Comparison of ENCODE assay signal across 14 cellular contexts in genomic region chr19:55266404-55266803, GRCh38. TPM values are rescaled to one million over a fixed set of nuclear protein-coding genes. Genes with fewer than 3 reads are reported as not detected.
DNase-seq lines count a peak whose midpoint lies in the region; ATAC-seq, FAIRE-seq and TF ChIP-seq lines count a peak whose summit lies in the region.
"Had no signal": no experiment of that assay in that cellular context is flagged by ENCODE, and none has a peak within 500 bp of the region (broad histone marks: within the 10 kb centered on the region; RNA-seq: fewer than 3 reads in every experiment).

No MANE protein-coding gene starts in this region.

- TF ChIP-seq RAD21 in K562 (CRISPR knock-in tag; conservative IDR thresholded peaks at IDR 0.05 in 1 of 2, IDR thresholded peaks at IDR 0.05 in 1 of 2) (no peak), SK-N-SH (IDR thresholded peaks at IDR 0.05; ENCODE audit: low read length) (no peak)

- no peak overlapping the region for H3K4me3 ChIP-seq in CD8-positive, alpha-beta memory T cell (ENCODE audit: low read length)
- H3K4me3 ChIP-seq in K562 (no peak overlapping the region), SK-N-SH (ENCODE audit: low read depth in 2 of 2, low read length in 1 of 2) (no peak overlapping the region)
- H3K4me3 ChIP-seq: SK-N-MC had no signal

- in situ Hi-C loops in K562 (cut with MboI), result no loop called here

- H3K36me3 Mint-ChIP-seq in CD8-positive, alpha-beta memory T cell, result peaks cover 6 to 35% (median 15%) of the 10 kb centered on the region in 3 donors
- peaks cover 26% of the 10 kb centered on the region for H3K36me3 Mint-ChIP-seq in Calu3 (ENCODE audit: insufficient read depth, unreplicated experiment)
- H3K36me3 Mint-ChIP-seq in neural crest cell (ENCODE audit: low read depth), result peaks cover 19% of the 10 kb centered on the region

- intact Hi-C loops in Calu3 (cut with micrococcal nuclease; ENCODE audit: unreplicated experiment) (no loop called here), K562 (cut with micrococcal nuclease) (no loop called here)

- ATAC-seq in K562, result no peak

- H4K20me1 ChIP-seq in K562 (replicated peaks; ENCODE audit: control insufficient read depth, insufficient read depth, low read length) (no peaks in the 10 kb centered on the region), SK-N-SH (ENCODE audit: insufficient read depth) (no peaks in the 10 kb centered on the region)

- no peak for TF ChIP-seq CTCF in Calu3 (IDR thresholded peaks at IDR 0.05; ENCODE audit: unreplicated experiment)
- no peak for TF ChIP-seq CTCF in K562 (IDR thresholded peaks at IDR 0.05 in 2 of 3, conservative IDR thresholded peaks at IDR 0.05 in 1 of 3; ENCODE audit: insufficient read depth in 2 of 3, low read depth in 1 of 3, low read length in 3 of 3)
- TF ChIP-seq CTCF in neural crest cell (conservative IDR thresholded peaks at IDR 0.05), result no peak
- no peak for TF ChIP-seq CTCF in SK-N-SH (IDR thresholded peaks at IDR 0.05)

- peaks cover 6 to 8% (median 6%) of the 10 kb centered on the region in 3 donors for H3K4me1 Mint-ChIP-seq in CD8-positive, alpha-beta memory T cell
- no peaks in the 10 kb centered on the region for H3K4me1 Mint-ChIP-seq in Calu3 (ENCODE audit: low read depth, unreplicated experiment)
- peaks cover 5% of the 10 kb centered on the region for H3K4me1 Mint-ChIP-seq in neural crest cell

- H3K4me2 ChIP-seq in K562 (ENCODE audit: insufficient read depth, low read length) (no peak overlapping the region), SK-N-SH (no peak overlapping the region)

- H3K9me1 ChIP-seq in K562 (ENCODE audit: control insufficient read depth, insufficient read depth, low read length), result no peaks in the 10 kb centered on the region

- no peaks in the 10 kb centered on the region for H3K27me3 Mint-ChIP-seq in CD8-positive, alpha-beta memory T cell
- H3K27me3 Mint-ChIP-seq in Calu3 (ENCODE audit: unreplicated experiment), result no peaks in the 10 kb centered on the region
- H3K27me3 Mint-ChIP-seq in neural crest cell (ENCODE audit: low read depth), result no peaks in the 10 kb centered on the region
- H3K27me3 Mint-ChIP-seq: IgD-negative memory B cell had no signal

- H3K27ac Mint-ChIP-seq in CD8-positive, alpha-beta memory T cell, result peak overlapping the region in 5 of 8 donors; percentile 8 to 88 (median 70)
- H3K27ac Mint-ChIP-seq in Calu3 (ENCODE audit: unreplicated experiment) (peak overlapping the region; percentile 7), neural crest cell (ENCODE audit: unreplicated experiment) (no peak overlapping the region)
- H3K27ac Mint-ChIP-seq: IgD-negative memory B cell had no signal

- H3K79me2 ChIP-seq in K562 (ENCODE audit: control insufficient read depth, insufficient read depth, low read length) (0 out of 3 replicates have a peak, but pooled peaks cover 4% of the 10 kb centered on the region), SK-N-SH (ENCODE audit: insufficient read depth) (no peaks in the 10 kb centered on the region; the same call in 1 of the 2 replicates)

- H3K9me2 ChIP-seq in SK-N-SH, result no peaks in the 10 kb centered on the region

- H2AFZ ChIP-seq in K562 (ENCODE audit: low read depth, low read length) (no peak overlapping the region), SK-N-SH (ENCODE audit: low read depth) (no peak overlapping the region)

- no peaks in the 10 kb centered on the region for H3K4me1 ChIP-seq in CD8-positive, alpha-beta memory T cell (ENCODE audit: insufficient read depth, low read length)
- H3K4me1 ChIP-seq in K562 (replicated peaks in 1 of 2; ENCODE audit: control insufficient read depth in 2 of 2, insufficient read depth in 2 of 2, low read length in 2 of 2) (peaks cover 10 to 32% of the 10 kb centered on the region in 2 experiments; a peak in 4 of 5 replicates), SK-N-SH (ENCODE audit: control insufficient read depth in 1 of 2, insufficient read depth in 2 of 2, low read depth in 1 of 2, low read length in 1 of 2) (no peaks in the 10 kb centered on the region)

- no peak overlapping the region for H3K27ac ChIP-seq in CD8-positive, alpha-beta memory T cell (ENCODE audit: low read depth, low read length)
- no peak overlapping the region for H3K27ac ChIP-seq in K562 (ENCODE audit: extremely low read depth, low read depth, low read length)
- H3K27ac ChIP-seq in SK-N-SH (ENCODE audit: low read depth in 2 of 2, low read length in 1 of 2), result no peak overlapping the region
- H3K27ac ChIP-seq: SK-N-MC had no signal

- CTCF ChIA-PET in CD8-positive, alpha-beta memory T cell (lab: Charles Lee), result no interaction called here
- CTCF ChIA-PET in Calu3 (lab: Charles Lee), result no interaction called here
- CTCF ChIA-PET in K562 (lab: Yijun Ruan, JAX; ENCODE audit: low intra/inter-chr PET ratio), result no interaction called here
- CTCF ChIA-PET in SK-N-SH (lab: Yijun Ruan, JAX), result no interaction called here

- no peaks in the 10 kb centered on the region for H3K27me3 ChIP-seq in CD8-positive, alpha-beta memory T cell (ENCODE audit: insufficient read depth, low read length, poor library complexity, severe bottlenecking)
- H3K27me3 ChIP-seq in K562 (ENCODE audit: control insufficient read depth in 2 of 2, insufficient read depth in 2 of 2, low read length in 2 of 2), result no peaks in the 10 kb centered on the region
- no peaks in the 10 kb centered on the region for H3K27me3 ChIP-seq in SK-N-SH (ENCODE audit: insufficient read depth)

- no peaks in the 10 kb centered on the region for H3K36me3 ChIP-seq in CD8-positive, alpha-beta memory T cell (ENCODE audit: insufficient read depth, low read length)
- H3K36me3 ChIP-seq in K562 (ENCODE audit: control insufficient read depth, insufficient read depth, low read length), result peaks cover 15% of the 10 kb centered on the region; the same call in 2 of the 3 replicates
- peaks cover 2 to 4% of the 10 kb centered on the region in 2 experiments for H3K36me3 ChIP-seq in SK-N-SH (replicated peaks in 1 of 2; ENCODE audit: control insufficient read depth in 1 of 2, insufficient read depth in 2 of 2, low read length in 1 of 2)

- H3K9me3 ChIP-seq in CD8-positive, alpha-beta memory T cell (ENCODE audit: low read length), result no peaks in the 10 kb centered on the region
- H3K9me3 ChIP-seq in K562 (replicated peaks; ENCODE audit: control insufficient read depth, insufficient read depth, low read depth, low read length) (peaks cover 3% of the 10 kb centered on the region; the same call in 1 of the 2 replicates), SK-N-SH (no peaks in the 10 kb centered on the region)

- BruUV-seq in Calu3 (replicated peaks; lab: Mats Ljungman, UMichigan), result no TSS peak
- BruUV-seq in K562 (replicated peaks; lab: Mats Ljungman, UMichigan), result no TSS peak

- H3K9ac ChIP-seq in K562 (ENCODE audit: insufficient read depth in 1 of 2, low read depth in 2 of 2, low read length in 2 of 2) (no peak overlapping the region), SK-N-SH (no peak overlapping the region)

- no peaks in the 10 kb centered on the region for H3F3A ChIP-seq in SK-N-SH (replicated peaks; ENCODE audit: insufficient read depth)

- no peak for TF ChIP-seq EP300 in K562 (IDR thresholded peaks at IDR 0.05; ENCODE audit: low read length)
- TF ChIP-seq EP300 in SK-N-SH (IDR thresholded peaks at IDR 0.05; ENCODE audit: borderline replicate concordance in 1 of 2, low read depth in 1 of 2, low read length in 1 of 2), result no peak

- no peak for TF ChIP-seq POLR2A in K562 (conservative IDR thresholded peaks at IDR 0.05)

- no peak overlapping the region for H3K4me3 Mint-ChIP-seq in CD8-positive, alpha-beta memory T cell
- H3K4me3 Mint-ChIP-seq in Calu3 (ENCODE audit: low read depth, unreplicated experiment), result no peak overlapping the region
- peak overlapping the region; percentile 23 for H3K4me3 Mint-ChIP-seq in neural crest cell
- H3K4me3 Mint-ChIP-seq: IgD-negative memory B cell had no signal

- no peak for DNase-seq in CD8-positive, alpha-beta memory T cell
- DNase-seq in Calu3 (no peak), K562 (ENCODE audit: extremely low read depth in 1 of 4, low spot score in 3 of 4) (no peak), neural crest cell (ENCODE audit: low read depth, low spot score) (no peak), NCI-H2107 treated with DMSO at 0.1 percent for 48 hours (lab: John Stamatoyannopoulos, UW; ENCODE audit: unreplicated experiment) (no peak), SK-N-SH (no peak), mesenteric fat pad (ENCODE audit: low spot score) (no peak)
- DNase-seq: NCI-H187, NCI-H446, NCI-H69, Right ventricle myocardium superior had no signal

- 100% methylated on average over 3 of the region's 3 CpGs for WGBS in K562 (ENCODE audit: insufficient coverage, low coverage, missing lambda C conversion rate)
- 95% methylated on average over 3 of the region's 3 CpGs for WGBS in SK-N-SH (ENCODE audit: low lambda C conversion rate)

- FAIRE-seq in K562 (lab: Jason Lieb, UNC), result peak; percentile 75
- FAIRE-seq: RCC 7860 had no signal

- peaks cover 0 to 3% (median 0%) of the 10 kb centered on the region in 5 donors for H3K9me3 Mint-ChIP-seq in CD8-positive, alpha-beta memory T cell
- H3K9me3 Mint-ChIP-seq in Calu3 (ENCODE audit: low read depth, unreplicated experiment) (peaks cover 7% of the 10 kb centered on the region), neural crest cell (peaks cover 7% of the 10 kb centered on the region)

- POLR2A ChIA-PET in CD8-positive, alpha-beta memory T cell (lab: Charles Lee), result no interaction called here
- POLR2A ChIA-PET in K562 (lab: Yijun Ruan, JAX) (no interaction called here), SK-N-SH (lab: Yijun Ruan, JAX) (no interaction called here)

RNA-seq across cellular contexts. Expression of gene PPP6R1, which starts 7.6 kb away (rescaled TPM):
- total RNA-seq in CD8-positive, alpha-beta memory T cell, result 100 to 1,000 TPM; 216 to 225 TPM
- polyA plus RNA-seq in CD8-positive, alpha-beta memory T cell, result 143 TPM
- 126 and 132 TPM in 2 replicates for total RNA-seq in Calu3 (2022)
- total RNA-seq in K562 (2011; cell fraction: chromatin; rRNA removed; ENCODE audit: low replicate concordance), result 138 and 331 TPM in 2 replicates
- total RNA-seq in K562 (2011; cell fraction: nucleolus; rRNA removed), result 170 and 181 TPM in 2 replicates
- 119 and 126 TPM in 2 replicates for total RNA-seq in K562 (2011; cell fraction: nucleoplasm; rRNA removed)
- total RNA-seq in K562 (2014; rRNA removed), result 58.3 and 78.9 TPM in 2 replicates
- total RNA-seq in K562 (2014; rRNA removed; fragmentation: Illumina TruSeq; extraction: Trizol), result 25.5 and 28.1 TPM in 2 replicates
- 37.2 and 39.6 TPM in 2 replicates for total RNA-seq in K562 (2015; rRNA removed; fragmentation: Illumina TruSeq; extraction: Trizol)
- 115 and 135 TPM in 2 replicates for total RNA-seq in K562 (2021)
- polyA plus RNA-seq in K562 (2011; rRNA removed), result 37.0 and 59.5 TPM in 2 replicates
- polyA plus RNA-seq in K562 (2011; cell fraction: cytosol; rRNA removed), result 51.6 and 73.6 TPM in 2 replicates
- 101 and 109 TPM in 2 replicates for polyA plus RNA-seq in K562 (2011; cell fraction: nucleus; rRNA removed)
- 69.7 and 88.1 TPM in 2 replicates for polyA plus RNA-seq in K562 (2012)
- polyA plus RNA-seq in K562 (2014; fragmentation: Illumina TruSeq; extraction: Trizol), result 42.6 and 75.6 TPM in 2 replicates
- polyA plus RNA-seq in K562 (2014; fragmentation: Nextera tagmentation; extraction: Ambion mirVana), result under 1 TPM; 0.48 to 0.89 TPM
- polyA plus RNA-seq in K562 (2014; rRNA removed), result 72.9 and 82.6 TPM in 2 replicates
- 47.1 and 60.9 TPM in 2 replicates for polyA minus RNA-seq in K562 (2011; rRNA and poly(A)+ RNA removed)
- polyA minus RNA-seq in K562 (2011; cell fraction: cytosol; rRNA and poly(A)+ RNA removed), result 68.7 and 77.1 TPM in 2 replicates
- 31.9 and 52.0 TPM in 2 replicates for polyA minus RNA-seq in K562 (2011; cell fraction: nucleus; rRNA and poly(A)+ RNA removed)
- total RNA-seq in neural crest cell, result 71.2 and 73.1 TPM in 2 replicates
- polyA plus RNA-seq in SK-N-SH (2012; rRNA removed), result 44.9 and 47.8 TPM in 2 replicates
- 23.6 and 36.5 TPM in 2 replicates for polyA plus RNA-seq in SK-N-SH (2012; cell fraction: cytosol; rRNA removed)
- polyA plus RNA-seq in SK-N-SH (2012; cell fraction: nucleus; rRNA removed), result 89.2 and 89.5 TPM in 2 replicates
- 49.4 TPM for total RNA-seq in mesenteric fat pad

RNA-seq across cellular contexts. Expression of gene HSPBP1, which starts 13.5 kb away (rescaled TPM):
- total RNA-seq in CD8-positive, alpha-beta memory T cell, result 10 to 100 TPM; 82.9 to 84.1 TPM
- 46.4 TPM for polyA plus RNA-seq in CD8-positive, alpha-beta memory T cell
- 72.0 and 72.8 TPM in 2 replicates for total RNA-seq in Calu3 (2022)
- total RNA-seq in K562 (2011; cell fraction: chromatin; rRNA removed; ENCODE audit: low replicate concordance), result 1.8 and 7.4 TPM in 2 replicates
- 14.1 and 16.0 TPM in 2 replicates for total RNA-seq in K562 (2011; cell fraction: nucleolus; rRNA removed)
- 5.8 and 8.5 TPM in 2 replicates for total RNA-seq in K562 (2011; cell fraction: nucleoplasm; rRNA removed)
- total RNA-seq in K562 (2014; rRNA removed), result 54.6 and 63.3 TPM in 2 replicates
- total RNA-seq in K562 (2014; rRNA removed; fragmentation: Illumina TruSeq; extraction: Trizol), result 12.3 and 13.9 TPM in 2 replicates
- total RNA-seq in K562 (2015; rRNA removed; fragmentation: Illumina TruSeq; extraction: Trizol), result 38.7 and 41.3 TPM in 2 replicates
- total RNA-seq in K562 (2021), result 81.3 and 85.8 TPM in 2 replicates
- 20.6 and 30.4 TPM in 2 replicates for polyA plus RNA-seq in K562 (2011; rRNA removed)
- polyA plus RNA-seq in K562 (2011; cell fraction: cytosol; rRNA removed), result 38.3 and 103 TPM in 2 replicates
- 17.4 and 24.9 TPM in 2 replicates for polyA plus RNA-seq in K562 (2011; cell fraction: nucleus; rRNA removed)
- polyA plus RNA-seq in K562 (2012), result 67.2 and 80.0 TPM in 2 replicates
- 21.8 and 37.7 TPM in 2 replicates for polyA plus RNA-seq in K562 (2014; fragmentation: Illumina TruSeq; extraction: Trizol)
- 1 to 10 TPM in 1 of 2 experiments, under 1 TPM in 1; 0.83 to 1.5 TPM for polyA plus RNA-seq in K562 (2014; fragmentation: Nextera tagmentation; extraction: Ambion mirVana)
- polyA plus RNA-seq in K562 (2014; rRNA removed), result 59.0 and 62.3 TPM in 2 replicates
- 5.2 and 9.1 TPM in 2 replicates for polyA minus RNA-seq in K562 (2011; rRNA and poly(A)+ RNA removed)
- 23.1 and 31.8 TPM in 2 replicates for polyA minus RNA-seq in K562 (2011; cell fraction: cytosol; rRNA and poly(A)+ RNA removed)
- 6.2 and 6.8 TPM in 2 replicates for polyA minus RNA-seq in K562 (2011; cell fraction: nucleus; rRNA and poly(A)+ RNA removed)
- total RNA-seq in neural crest cell, result 53.8 and 54.7 TPM in 2 replicates
- polyA plus RNA-seq in SK-N-SH (2012; rRNA removed), result 51.7 and 55.4 TPM in 2 replicates
- polyA plus RNA-seq in SK-N-SH (2012; cell fraction: cytosol; rRNA removed), result 21.5 and 38.1 TPM in 2 replicates
- polyA plus RNA-seq in SK-N-SH (2012; cell fraction: nucleus; rRNA removed), result 42.7 and 50.6 TPM in 2 replicates
- total RNA-seq in mesenteric fat pad, result 20.2 TPM

RNA-seq across cellular contexts. Expression of gene BRSK1, which starts 17.4 kb away (rescaled TPM):
- total RNA-seq in CD8-positive, alpha-beta memory T cell, result 1 to 10 TPM; 4.1 to 5.7 TPM
- 0.82 TPM for polyA plus RNA-seq in CD8-positive, alpha-beta memory T cell
- total RNA-seq in Calu3 (2022) (3.4 and 3.8 TPM in 2 replicates), K562 (2014; rRNA removed) (3.8 and 5.0 TPM in 2 replicates), K562 (2014; rRNA removed; fragmentation: Illumina TruSeq; extraction: Trizol) (1.6 and 1.7 TPM in 2 replicates), K562 (2015; rRNA removed; fragmentation: Illumina TruSeq; extraction: Trizol) (1.3 and 1.7 TPM in 2 replicates), K562 (2021) (5.6 and 8.1 TPM in 2 replicates), neural crest cell (50.0 and 50.7 TPM in 2 replicates), mesenteric fat pad (1.2 TPM)
- total RNA-seq in K562 (2011; cell fraction: chromatin; rRNA removed; ENCODE audit: low replicate concordance), result 28.5 and 48.4 TPM in 2 replicates
- 21.7 and 25.3 TPM in 2 replicates for total RNA-seq in K562 (2011; cell fraction: nucleolus; rRNA removed)
- total RNA-seq in K562 (2011; cell fraction: nucleoplasm; rRNA removed), result 13.4 and 18.0 TPM in 2 replicates
- polyA plus RNA-seq in K562 (2011; rRNA removed) (3.5 and 3.6 TPM in 2 replicates), K562 (2014; fragmentation: Illumina TruSeq; extraction: Trizol) (4.3 and 4.5 TPM in 2 replicates), K562 (2014; fragmentation: Nextera tagmentation; extraction: Ambion mirVana) (not detected), K562 (2014; rRNA removed) (9.3 and 9.8 TPM in 2 replicates), SK-N-SH (2012; rRNA removed) (32.2 and 49.7 TPM in 2 replicates)
- polyA plus RNA-seq in K562 (2011; cell fraction: cytosol; rRNA removed), result 4.7 and 5.3 TPM in 2 replicates
- polyA plus RNA-seq in K562 (2011; cell fraction: nucleus; rRNA removed), result 46.8 and 66.1 TPM in 2 replicates
- 4.6 and 18.4 TPM in 2 replicates for polyA plus RNA-seq in K562 (2012)
- 1.7 and 2.2 TPM in 2 replicates for polyA minus RNA-seq in K562 (2011; rRNA and poly(A)+ RNA removed)
- polyA minus RNA-seq in K562 (2011; cell fraction: cytosol; rRNA and poly(A)+ RNA removed), result 1.1 and 2.1 TPM in 2 replicates
- polyA minus RNA-seq in K562 (2011; cell fraction: nucleus; rRNA and poly(A)+ RNA removed), result 7.0 and 11.6 TPM in 2 replicates
- polyA plus RNA-seq in SK-N-SH (2012; cell fraction: cytosol; rRNA removed), result 23.5 and 24.1 TPM in 2 replicates
- polyA plus RNA-seq in SK-N-SH (2012; cell fraction: nucleus; rRNA removed), result 150 and 318 TPM in 2 replicates

RNA-seq across cellular contexts. Expression of gene TMEM86B, which starts 37.8 kb away (rescaled TPM):
- total RNA-seq in CD8-positive, alpha-beta memory T cell, result 10 to 100 TPM in 1 of 2 experiments, 1 to 10 TPM in 1; 8.5 to 10.3 TPM
- polyA plus RNA-seq in CD8-positive, alpha-beta memory T cell, result 2.9 TPM
- total RNA-seq in Calu3 (2022) (14.3 and 14.7 TPM in 2 replicates), K562 (2014; rRNA removed) (3.9 and 4.6 TPM in 2 replicates), K562 (2014; rRNA removed; fragmentation: Illumina TruSeq; extraction: Trizol) (0.19 and 0.55 TPM in 2 replicates), K562 (2015; rRNA removed; fragmentation: Illumina TruSeq; extraction: Trizol) (2.1 TPM in 2 replicates), K562 (2021) (5.7 and 6.3 TPM in 2 replicates), neural crest cell (4.9 and 5.8 TPM in 2 replicates), mesenteric fat pad (1.6 TPM)
- total RNA-seq in K562 (2011; cell fraction: chromatin; rRNA removed; ENCODE audit: low replicate concordance), result 8.0 and 35.1 TPM in 2 replicates
- 26.1 and 32.9 TPM in 2 replicates for total RNA-seq in K562 (2011; cell fraction: nucleolus; rRNA removed)
- total RNA-seq in K562 (2011; cell fraction: nucleoplasm; rRNA removed), result 13.7 and 16.3 TPM in 2 replicates
- polyA plus RNA-seq in K562 (2011; rRNA removed) (1.3 and 3.2 TPM in 2 replicates), K562 (2014; fragmentation: Illumina TruSeq; extraction: Trizol) (2.2 and 5.1 TPM in 2 replicates), K562 (2014; fragmentation: Nextera tagmentation; extraction: Ambion mirVana) (under 1 TPM; 0.28 to 0.41 TPM), K562 (2014; rRNA removed) (6.2 and 7.9 TPM in 2 replicates), SK-N-SH (2012; rRNA removed) (2.0 and 3.0 TPM in 2 replicates)
- 2.8 and 7.3 TPM in 2 replicates for polyA plus RNA-seq in K562 (2011; cell fraction: cytosol; rRNA removed)
- polyA plus RNA-seq in K562 (2011; cell fraction: nucleus; rRNA removed), result 23.8 and 45.7 TPM in 2 replicates
- polyA plus RNA-seq in K562 (2012), result 5.1 and 12.3 TPM in 2 replicates
- polyA minus RNA-seq in K562 (2011; rRNA and poly(A)+ RNA removed), result 0.81 and 1.5 TPM in 2 replicates
- 1.2 TPM in 1 of 2 replicates, not detected in the other for polyA minus RNA-seq in K562 (2011; cell fraction: cytosol; rRNA and poly(A)+ RNA removed)
- 4.4 and 5.9 TPM in 2 replicates for polyA minus RNA-seq in K562 (2011; cell fraction: nucleus; rRNA and poly(A)+ RNA removed)
- 0.64 and 1.2 TPM in 2 replicates for polyA plus RNA-seq in SK-N-SH (2012; cell fraction: cytosol; rRNA removed)
- polyA plus RNA-seq in SK-N-SH (2012; cell fraction: nucleus; rRNA removed), result 17.1 and 28.6 TPM in 2 replicates

RNA-seq across cellular contexts. Expression of gene PTPRH, which starts 57.1 kb away (rescaled TPM):
- total RNA-seq in CD8-positive, alpha-beta memory T cell, result not detected
- not detected for polyA plus RNA-seq in CD8-positive, alpha-beta memory T cell
- total RNA-seq in Calu3 (2022) (34.6 and 43.2 TPM in 2 replicates), K562 (2014; rRNA removed) (24.0 and 36.5 TPM in 2 replicates), K562 (2014; rRNA removed; fragmentation: Illumina TruSeq; extraction: Trizol) (14.7 and 17.6 TPM in 2 replicates), K562 (2015; rRNA removed; fragmentation: Illumina TruSeq; extraction: Trizol) (18.6 and 19.0 TPM in 2 replicates), K562 (2021) (25.5 and 26.4 TPM in 2 replicates), neural crest cell (1.2 and 2.0 TPM in 2 replicates), mesenteric fat pad (1.00 TPM)
- 57.9 and 171 TPM in 2 replicates for total RNA-seq in K562 (2011; cell fraction: chromatin; rRNA removed; ENCODE audit: low replicate concordance)
- total RNA-seq in K562 (2011; cell fraction: nucleolus; rRNA removed), result 67.1 and 78.4 TPM in 2 replicates
- 53.0 and 59.6 TPM in 2 replicates for total RNA-seq in K562 (2011; cell fraction: nucleoplasm; rRNA removed)
- polyA plus RNA-seq in K562 (2011; rRNA removed) (33.6 and 34.3 TPM in 2 replicates), K562 (2014; fragmentation: Illumina TruSeq; extraction: Trizol) (31.2 and 33.2 TPM in 2 replicates), K562 (2014; fragmentation: Nextera tagmentation; extraction: Ambion mirVana) (1 to 10 TPM in 1 of 2 experiments, under 1 TPM in 1; 0.87 to 2.9 TPM), K562 (2014; rRNA removed) (22.7 and 22.8 TPM in 2 replicates), SK-N-SH (2012; rRNA removed) (0.86 and 1.1 TPM in 2 replicates)
- 31.6 and 38.9 TPM in 2 replicates for polyA plus RNA-seq in K562 (2011; cell fraction: cytosol; rRNA removed)
- polyA plus RNA-seq in K562 (2011; cell fraction: nucleus; rRNA removed), result 66.1 and 111 TPM in 2 replicates
- polyA plus RNA-seq in K562 (2012), result 19.2 and 61.5 TPM in 2 replicates
- polyA minus RNA-seq in K562 (2011; rRNA and poly(A)+ RNA removed), result 34.7 and 44.2 TPM in 2 replicates
- 15.8 and 20.3 TPM in 2 replicates for polyA minus RNA-seq in K562 (2011; cell fraction: cytosol; rRNA and poly(A)+ RNA removed)
- polyA minus RNA-seq in K562 (2011; cell fraction: nucleus; rRNA and poly(A)+ RNA removed), result 46.6 and 47.5 TPM in 2 replicates
- 0.21 and 0.84 TPM in 2 replicates for polyA plus RNA-seq in SK-N-SH (2012; cell fraction: cytosol; rRNA removed)
- polyA plus RNA-seq in SK-N-SH (2012; cell fraction: nucleus; rRNA removed), result 1.5 and 1.9 TPM in 2 replicates
- polyA plus RNA-seq: IgD-negative memory B cell had no signal
